Comparison of ENCODE assay signal across 16 cellular contexts in the genomic region with DNA sequence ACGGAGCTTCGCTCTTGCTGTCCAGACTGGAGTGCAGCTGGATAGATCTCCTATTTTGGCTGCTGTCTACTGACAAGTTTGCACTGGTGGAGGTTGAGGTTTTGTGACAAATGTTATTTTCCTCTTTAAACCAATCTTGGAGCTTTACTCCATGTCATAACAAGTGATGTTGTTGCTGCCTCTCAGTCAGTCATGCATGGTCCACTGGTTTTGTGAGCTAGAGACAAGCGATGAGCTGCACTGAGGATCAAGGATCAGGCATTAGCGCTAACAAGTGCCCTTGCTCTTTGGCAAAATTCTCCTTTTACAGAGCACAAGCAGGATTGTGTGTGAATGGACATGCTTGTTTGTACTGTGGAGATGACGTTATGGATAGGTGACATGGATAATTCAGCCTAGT. TPM values are rescaled to one million over a fixed set of nuclear protein-coding genes. Genes with fewer than 3 reads are reported as not detected.
DNase-seq lines count a peak whose midpoint lies in the region; ATAC-seq and TF ChIP-seq lines count a peak whose summit lies in the region.
"Had no signal": no experiment of that assay in that cellular context is flagged by ENCODE, and none has a peak within 500 bp of the region (broad histone marks: within the 10 kb centered on the region; RNA-seq: fewer than 3 reads in every experiment).

No MANE protein-coding gene starts in this region.

- POLR2A ChIA-PET in HEK293T (lab: Yijun Ruan, JAX) = no interaction called here

- H3K36me3 Mint-ChIP-seq in endothelial cell (ENCODE audit: low read depth, unreplicated experiment) = no peaks in the 10 kb centered on the region

- H3K9me3 Mint-ChIP-seq in endothelial cell (ENCODE audit: unreplicated experiment) = no peaks in the 10 kb centered on the region

- no peaks in the 10 kb centered on the region for H3K27me3 Mint-ChIP-seq in endothelial cell (ENCODE audit: unreplicated experiment)

- no peak overlapping the region for H3K27ac Mint-ChIP-seq in endothelial cell (ENCODE audit: unreplicated experiment)

- no peaks in the 10 kb centered on the region for H3K4me1 Mint-ChIP-seq in endothelial cell (ENCODE audit: unreplicated experiment)

- DNase-seq in DMS79 (lab: John Stamatoyannopoulos, UW) (peak; percentile 63), KBM-7 (peak; percentile 18), islet precursor cell (peak; percentile 7), OCI-M1 (lab: John Stamatoyannopoulos, UW) (no peak), hypothalamus (lab: John Stamatoyannopoulos, UW) (no peak), endothelial cell (ENCODE audit: low spot score) (no peak), HEK293T (ENCODE audit: extremely low spot score) (no peak)
- DNase-seq: activated T-cell treated with anti-CD3 and anti-CD28 coated beads, Interleukin-2, amount 50 U/mL, for 48 hours; glutamatergic neuron; kidney; NCI-H1930; pancreas; SHP77 treated with DMSO at 0.1 percent for 48 hours; T-helper 9 cell had no signal

- in situ Hi-C loops in KBM-7 (cut with MboI; ENCODE audit: low pct_unique_long_range_greater_than_20kb, low sequenced_read_pairs) = no loop called here

- TF ChIP-seq CTCF in endothelial cell (IDR thresholded peaks at IDR 0.05; ENCODE audit: unreplicated experiment) = no peak

- no peak overlapping the region for H3K4me3 Mint-ChIP-seq in endothelial cell (ENCODE audit: unreplicated experiment)

- peak; percentile 35 for ATAC-seq in GM18909 (IDR thresholded peaks at IDR 0.05; ENCODE audit: poor library complexity, unreplicated experiment)

- CTCF ChIA-PET in HEK293T (lab: Yijun Ruan, JAX) = no interaction called here

TF ChIP-seq in HEK293T, 16 proteins besides CTCF, POLR2A, EP300 and RAD21:
- no peak for TF ChIP-seq FOXA1 (IDR thresholded peaks at IDR 0.05)
- no peak for TF ChIP-seq SP1 (IDR thresholded peaks at IDR 0.05)
- TF ChIP-seq TARDBP (IDR thresholded peaks at IDR 0.05) = no peak
- TF ChIP-seq LEF1 (IDR thresholded peaks at IDR 0.05; ENCODE audit: borderline replicate concordance) = no peak
- TF ChIP-seq FOXM1 (IDR thresholded peaks at IDR 0.05; ENCODE audit: borderline replicate concordance) = no peak
- TF ChIP-seq, protein P1, sequence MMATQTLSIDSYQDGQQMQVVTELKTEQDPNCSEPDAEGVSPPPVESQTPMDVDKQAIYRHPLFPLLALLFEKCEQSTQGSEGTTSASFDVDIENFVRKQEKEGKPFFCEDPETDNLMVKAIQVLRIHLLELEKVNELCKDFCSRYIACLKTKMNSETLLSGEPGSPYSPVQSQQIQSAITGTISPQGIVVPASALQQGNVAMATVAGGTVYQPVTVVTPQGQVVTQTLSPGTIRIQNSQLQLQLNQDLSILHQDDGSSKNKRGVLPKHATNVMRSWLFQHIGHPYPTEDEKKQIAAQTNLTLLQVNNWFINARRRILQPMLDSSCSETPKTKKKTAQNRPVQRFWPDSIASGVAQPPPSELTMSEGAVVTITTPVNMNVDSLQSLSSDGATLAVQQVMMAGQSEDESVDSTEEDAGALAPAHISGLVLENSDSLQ (IDR thresholded peaks at IDR 0.05) = no peak
- no peak for TF ChIP-seq L3MBTL2 (conservative IDR thresholded peaks at IDR 0.05)
- no peak for TF ChIP-seq HDGF (IDR thresholded peaks at IDR 0.05; ENCODE audit: borderline replicate concordance)

RNA-seq across cellular contexts. Expression of a gene that starts 0.8 kb away (rescaled TPM):
- 0.54 TPM for total RNA-seq in endothelial cell (ENCODE audit: unreplicated experiment)
- total RNA-seq: H1 had no signal

Comparison
In these comparisons a context has a peak if more than half of its experiments do, and no peak if none do; other contexts are left out.
1. DNase-seq: peak in DMS79 (single experiment), KBM-7 (single experiment) and islet precursor cell (single experiment); none in OCI-M1 (single experiment), hypothalamus (0 of 51), endothelial cell (single experiment) and HEK293T (single experiment).